In genomic region chr1:41838266-41838665, GRCh38 we compare ENCODE assay signal across 16 cellular contexts.
"Had no signal": no experiment of that assay in that cellular context is flagged by ENCODE, and none has a peak within 500 bp of the region (broad histone marks: within the 10 kb centered on the region; RNA-seq: fewer than 3 reads in every experiment).

No MANE protein-coding gene starts in this region.

- H3K36me3 ChIP-seq: colonic mucosa, heart left ventricle, stomach, thoracic aorta, transverse colon had no signal

- ATAC-seq: heart left ventricle; naive thymus-derived CD4-positive, alpha-beta T cell; sciatic nerve; stimulated activated naive B cell treated with anti-CD40 and anti-IgM and Interleukin-4, amounts not matched to agents 10 μg/mL and 1 μg/mL and 100 μg/mL, for 72 hours had no signal

- H3K36me3 Mint-ChIP-seq: stimulated activated naive B cell treated with anti-CD40 and anti-IgM and Interleukin-4, amounts not matched to agents 10 μg/mL and 1 μg/mL and 100 μg/mL, for 72 hours had no signal

- H3K27ac Mint-ChIP-seq: naive thymus-derived CD4-positive, alpha-beta T cell; stimulated activated naive B cell treated with anti-CD40 and anti-IgM and Interleukin-4, amounts not matched to agents 10 μg/mL and 1 μg/mL and 100 μg/mL, for 72 hours had no signal

- DNase-seq: colonic mucosa; dermis blood vessel endothelial cell; foreskin melanocyte; heart left ventricle; hypothalamus; kidney glomerular epithelial cell; naive thymus-derived CD4-positive, alpha-beta T cell; posterior cingulate gyrus; stimulated activated CD4-positive, alpha-beta T cell treated with anti-CD3 and anti-CD28 coated beads, Interleukin-2, amount 100 ng/mL, for 24 hours; stimulated activated CD4-positive, alpha-beta T cell treated with anti-CD3 and anti-CD28 coated beads, Interleukin-4, amount 100 ng/mL, for 4 hours; stimulated activated naive B cell treated with anti-CD40 and anti-IgM and Interleukin-4, amounts not matched to agents 10 μg/mL and 1 μg/mL and 100 μg/mL, for 72 hours; stomach; transverse colon had no signal

- H3K4me3 ChIP-seq: colonic mucosa, heart left ventricle, skin epidermis, stomach, thoracic aorta, transverse colon had no signal

- H3K27me3 ChIP-seq: colonic mucosa, heart left ventricle, stomach, transverse colon had no signal

- H3K9me3 ChIP-seq: colonic mucosa, heart left ventricle, stomach, thoracic aorta, transverse colon had no signal

- H3K9me3 Mint-ChIP-seq: stimulated activated naive B cell treated with anti-CD40 and anti-IgM and Interleukin-4, amounts not matched to agents 10 μg/mL and 1 μg/mL and 100 μg/mL, for 72 hours had no signal

- H3K4me3 Mint-ChIP-seq: naive thymus-derived CD4-positive, alpha-beta T cell; stimulated activated naive B cell treated with anti-CD40 and anti-IgM and Interleukin-4, amounts not matched to agents 10 μg/mL and 1 μg/mL and 100 μg/mL, for 72 hours had no signal
